ENCODE assay signal across 21 cellular contexts in the genomic region with DNA sequence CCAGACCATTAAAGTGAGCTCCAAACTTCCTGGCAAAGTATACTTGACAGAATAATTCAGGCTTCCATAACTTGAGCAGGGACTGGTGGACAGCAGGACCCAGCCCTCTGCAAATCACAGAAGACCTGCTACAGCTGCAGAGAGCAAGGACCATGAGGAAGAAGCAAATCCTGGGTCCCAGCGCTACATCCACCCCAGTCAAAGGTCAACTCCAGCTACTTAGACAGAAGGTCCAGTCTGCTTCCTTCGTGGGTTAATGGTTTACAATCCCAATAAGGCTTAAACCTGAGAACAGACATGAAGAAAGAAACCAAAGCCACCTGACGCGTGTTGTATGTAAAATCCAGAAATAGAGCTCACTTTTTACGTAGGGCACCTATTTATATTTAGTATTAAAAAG. TPM values are rescaled to one million over a fixed set of nuclear protein-coding genes. Genes with fewer than 3 reads are reported as not detected.
DNase-seq lines count a peak whose midpoint lies in the region; ATAC-seq, FAIRE-seq and TF ChIP-seq lines count a peak whose summit lies in the region.
"Had no signal": no experiment of that assay in that cellular context is flagged by ENCODE, and none has a peak within 500 bp of the region (broad histone marks: within the 10 kb centered on the region; RNA-seq: fewer than 3 reads in every experiment).

No MANE protein-coding gene starts in this region.

- peak overlapping the region; percentile 79 for H3K27ac ChIP-seq in VCaP
- no peak overlapping the region for H3K27ac ChIP-seq in kidney (ENCODE audit: low read depth in 2 of 2, low read length in 2 of 2)
- H3K27ac ChIP-seq in coronary artery: no peak overlapping the region
- H3K27ac ChIP-seq: PC-9, RWPE1 had no signal

- POLR2A ChIA-PET in activated CD8-positive, alpha-beta T cell treated with anti-CD3 and anti-CD28 coated beads for 36 hours (lab: Charles Lee): no interaction called here

- ATAC-seq in HG02571 (IDR thresholded peaks at IDR 0.05; ENCODE audit: unreplicated experiment) (no peak), HG03025 (IDR thresholded peaks at IDR 0.05; ENCODE audit: low FRiP score, unreplicated experiment) (no peak)
- no peak for ATAC-seq in activated CD8-positive, alpha-beta T cell treated with anti-CD3 and anti-CD28 coated beads for 36 hours

- H3K4me3 Mint-ChIP-seq in progenitor cell of endocrine pancreas (ENCODE audit: low read depth): no peak overlapping the region
- H3K4me3 Mint-ChIP-seq in activated CD8-positive, alpha-beta T cell treated with anti-CD3 and anti-CD28 coated beads for 36 hours: no peak overlapping the region
- H3K4me3 Mint-ChIP-seq: CD4-positive, alpha-beta memory T cell had no signal

- no peak for TF ChIP-seq CTCF in VCaP (conservative IDR thresholded peaks at IDR 0.05)
- no peak for TF ChIP-seq CTCF in kidney (IDR thresholded peaks at IDR 0.05; ENCODE audit: borderline replicate concordance, extremely low read depth, insufficient read depth)
- TF ChIP-seq CTCF in progenitor cell of endocrine pancreas (IDR thresholded peaks at IDR 0.05; ENCODE audit: unreplicated experiment): no peak
- TF ChIP-seq CTCF in coronary artery (IDR thresholded peaks at IDR 0.05): no peak
- no peak for TF ChIP-seq CTCF in activated CD8-positive, alpha-beta T cell treated with anti-CD3 and anti-CD28 coated beads for 36 hours (IDR thresholded peaks at IDR 0.05)

- no peaks in the 10 kb centered on the region for H3K9me3 Mint-ChIP-seq in progenitor cell of endocrine pancreas (ENCODE audit: low read depth)
- H3K9me3 Mint-ChIP-seq in activated CD8-positive, alpha-beta T cell treated with anti-CD3 and anti-CD28 coated beads for 36 hours: no peaks in the 10 kb centered on the region
- H3K9me3 Mint-ChIP-seq: CD4-positive, alpha-beta memory T cell had no signal

- H3K9ac ChIP-seq in kidney (ENCODE audit: low read length in 2 of 2): no peak overlapping the region

- no peaks in the 10 kb centered on the region for H3K36me3 ChIP-seq in kidney (ENCODE audit: control insufficient read depth in 1 of 2, insufficient read depth in 2 of 2, low read length in 2 of 2)

- peaks cover 2% of the 10 kb centered on the region for H3K36me3 Mint-ChIP-seq in progenitor cell of endocrine pancreas (ENCODE audit: insufficient read depth)
- no peaks in the 10 kb centered on the region for H3K36me3 Mint-ChIP-seq in activated CD8-positive, alpha-beta T cell treated with anti-CD3 and anti-CD28 coated beads for 36 hours (ENCODE audit: low read depth)
- H3K36me3 Mint-ChIP-seq: CD4-positive, alpha-beta memory T cell had no signal

- H3K27ac Mint-ChIP-seq in progenitor cell of endocrine pancreas: peak overlapping the region; percentile 74
- no peak overlapping the region for H3K27ac Mint-ChIP-seq in activated CD8-positive, alpha-beta T cell treated with anti-CD3 and anti-CD28 coated beads for 36 hours
- H3K27ac Mint-ChIP-seq: CD4-positive, alpha-beta memory T cell had no signal

- CTCF ChIA-PET in activated CD8-positive, alpha-beta T cell treated with anti-CD3 and anti-CD28 coated beads for 36 hours (lab: Charles Lee): no interaction called here

- H3K4me1 Mint-ChIP-seq in progenitor cell of endocrine pancreas (ENCODE audit: low read depth): peaks cover 12% of the 10 kb centered on the region
- H3K4me1 Mint-ChIP-seq in activated CD8-positive, alpha-beta T cell treated with anti-CD3 and anti-CD28 coated beads for 36 hours (ENCODE audit: low read depth): no peaks in the 10 kb centered on the region
- H3K4me1 Mint-ChIP-seq: CD4-positive, alpha-beta memory T cell had no signal

- peaks cover 0 to 14% of the 10 kb centered on the region in 2 donors for H3K4me1 ChIP-seq in kidney (ENCODE audit: control insufficient read depth in 1 of 2, insufficient read depth in 1 of 2, low read depth in 1 of 2, low read length in 2 of 2)

- no peaks in the 10 kb centered on the region for H3K9me3 ChIP-seq in kidney (ENCODE audit: control insufficient read depth in 1 of 2, low read length in 2 of 2)

- intact Hi-C loops in kidney (cut with DNase I): no loop called here
- intact Hi-C loops in activated CD8-positive, alpha-beta T cell treated with anti-CD3 and anti-CD28 coated beads for 36 hours (cut with micrococcal nuclease): no loop called here

- no peaks in the 10 kb centered on the region for H3K27me3 Mint-ChIP-seq in progenitor cell of endocrine pancreas
- H3K27me3 Mint-ChIP-seq in activated CD8-positive, alpha-beta T cell treated with anti-CD3 and anti-CD28 coated beads for 36 hours: no peaks in the 10 kb centered on the region

- FAIRE-seq in kidney (lab: Jason Lieb, UNC): no peak
- FAIRE-seq: G401.6, H54 had no signal

- H3K4me3 ChIP-seq in kidney (ENCODE audit: low read length in 2 of 2): no peak overlapping the region
- no peak overlapping the region for H3K4me3 ChIP-seq in coronary artery
- H3K4me3 ChIP-seq: PC-9 had no signal

- DNase-seq in kidney (peak; percentile 18), progenitor cell of endocrine pancreas (ENCODE audit: low spot score, unreplicated experiment) (no peak), coronary artery (ENCODE audit: low spot score) (no peak)
- no peak for DNase-seq in activated CD8-positive, alpha-beta T cell treated with anti-CD3 and anti-CD28 coated beads for 36 hours
- DNase-seq: C1 segment of cervical spinal cord; CD4-positive, alpha-beta memory T cell; COR-L47; NCI-H1048; NCI-H1417; NCI-H1694 treated with DMSO at 0.1 percent for 48 hours; NCI-H2081; NCI-H2227 treated with DMSO at 0.1 percent for 48 hours; NCI-H526 treated with DMSO at 0.1 percent for 48 hours; PC-9; SHP77 had no signal

RNA-seq across cellular contexts. Expression of gene SHANK2, which starts 57.7 kb away (rescaled TPM):
- total RNA-seq in kidney: 57.8 TPM
- 4.0 TPM for polyA plus RNA-seq in kidney (ENCODE audit: insufficient read depth, low read depth, low replicate concordance)
- total RNA-seq in progenitor cell of endocrine pancreas: 97.8 and 104 TPM in 2 replicates
- total RNA-seq in activated CD8-positive, alpha-beta T cell treated with anti-CD3 and anti-CD28 coated beads for 36 hours: not detected
- total RNA-seq: CD4-positive, alpha-beta memory T cell had no signal
- polyA plus RNA-seq: CD4-positive, alpha-beta memory T cell had no signal

Comparison
In these comparisons a context has a peak if more than half of its experiments do, and no peak if none do; other contexts are left out.
1. RNA of gene SHANK2, which starts 57.7 kb away (total RNA-seq): 97.8 to 104 TPM in progenitor cell of endocrine pancreas and 57.8 TPM in kidney (single experiment); not detected in activated CD8-positive, alpha-beta T cell treated with anti-CD3 and anti-CD28 coated beads for 36 hours; every median in the first group is over 10 times any median in the second.